21 cellular contexts compared by ENCODE assay signal in genomic region chr2:162968306-162968705, GRCh38.
DNase-seq lines count a peak whose midpoint lies in the region; ATAC-seq and TF ChIP-seq lines count a peak whose summit lies in the region.
"Had no signal": no experiment of that assay in that cellular context is flagged by ENCODE, and none has a peak within 500 bp of the region (broad histone marks: within the 10 kb centered on the region; RNA-seq: fewer than 3 reads in every experiment).

No MANE protein-coding gene starts in this region.

- no peaks in the 10 kb centered on the region for H3K27me3 Mint-ChIP-seq in glutamatergic neuron (ENCODE audit: unreplicated experiment)
- H3K27me3 Mint-ChIP-seq: CD4-positive, alpha-beta T cell had no signal

- TF ChIP-seq EP300 in stomach (IDR thresholded peaks at IDR 0.05) = no peak

- no peak overlapping the region for H3K27ac ChIP-seq in stomach
- H3K27ac ChIP-seq in vagina = no peak overlapping the region
- H3K27ac ChIP-seq: 22Rv1, A549, C4-2B had no signal

- TF ChIP-seq CTCF in glutamatergic neuron (IDR thresholded peaks at IDR 0.05; ENCODE audit: partially characterized antibody, unreplicated experiment) (no peak), stomach (IDR thresholded peaks at IDR 0.05) (no peak), vagina (IDR thresholded peaks at IDR 0.05) (no peak)

- H3K27ac Mint-ChIP-seq in glutamatergic neuron (ENCODE audit: unreplicated experiment) = peak overlapping the region; percentile 24
- H3K27ac Mint-ChIP-seq: CD4-positive, alpha-beta T cell; HFFc6 had no signal

- TF ChIP-seq POLR2A in stomach (IDR thresholded peaks at IDR 0.05) = no peak
- no peak for TF ChIP-seq POLR2A in vagina (IDR thresholded peaks at IDR 0.05)

- DNase-seq in DMS 273 (lab: John Stamatoyannopoulos, UW; ENCODE audit: unreplicated experiment) (peak; percentile 1), DMS 273 treated with DMSO at 0.1 percent for 48 hours (lab: John Stamatoyannopoulos, UW) (no peak), SK-N-DZ (ENCODE audit: low spot score) (peak; percentile 34), glutamatergic neuron (no peak), stomach (no peak), vagina (ENCODE audit: extremely low spot score in 2 of 2) (no peak)
- DNase-seq: AML-193; Caco-2; CD4-positive, alpha-beta T cell; DMS79 treated with DMSO at 0.1 percent for 48 hours; GOT3; H7; HFFc6; IMR-90 had no signal

- H3K4me3 ChIP-seq in stomach = no peak overlapping the region
- no peak overlapping the region for H3K4me3 ChIP-seq in vagina
- H3K4me3 ChIP-seq: A549, GM12878, K562 had no signal

- WGBS in stomach, 5 donors = 0 to 3% (median 0%) methylated on average over 1 of the region's 1 CpG

- H3K9me3 Mint-ChIP-seq in glutamatergic neuron (ENCODE audit: unreplicated experiment) = peaks cover 1% of the 10 kb centered on the region
- H3K9me3 Mint-ChIP-seq: CD4-positive, alpha-beta T cell had no signal

- no peak for ATAC-seq in GM19397 (IDR thresholded peaks at IDR 0.05; ENCODE audit: unreplicated experiment)
- ATAC-seq: A549, GM12878, HCT116, K562 had no signal

- H3K4me1 ChIP-seq in stomach (no peaks in the 10 kb centered on the region), vagina (no peaks in the 10 kb centered on the region)
- H3K4me1 ChIP-seq: A549, Caco-2 had no signal

- no peaks in the 10 kb centered on the region for H3K27me3 ChIP-seq in stomach
- no peaks in the 10 kb centered on the region for H3K27me3 ChIP-seq in vagina

- H3K4me1 Mint-ChIP-seq in glutamatergic neuron (ENCODE audit: low read depth, unreplicated experiment) = peaks cover 20% of the 10 kb centered on the region

- no peak overlapping the region for H3K4me3 Mint-ChIP-seq in glutamatergic neuron (ENCODE audit: unreplicated experiment)
- H3K4me3 Mint-ChIP-seq: CD4-positive, alpha-beta T cell; HFFc6 had no signal

- H3K36me3 ChIP-seq in stomach (no peaks in the 10 kb centered on the region), vagina (no peaks in the 10 kb centered on the region)

- intact Hi-C loops in stomach (cut with DNase I; ENCODE audit: low total_unique reads) (no loop called here), vagina (cut with DNase I) (no loop called here)

- no peaks in the 10 kb centered on the region for H3K36me3 Mint-ChIP-seq in glutamatergic neuron (ENCODE audit: unreplicated experiment)

- H3K9me3 ChIP-seq in stomach (no peaks in the 10 kb centered on the region), vagina (no peaks in the 10 kb centered on the region)
- H3K9me3 ChIP-seq: A549, Caco-2 had no signal

Comparison
In these comparisons a context has a peak if more than half of its experiments do, and no peak if none do; other contexts are left out.
1. DNase-seq: peak in DMS 273 (single experiment) and SK-N-DZ (single experiment); none in DMS 273 treated with DMSO at 0.1 percent for 48 hours (single experiment), glutamatergic neuron (single experiment), stomach (single experiment) and vagina (0 of 2).